Comparison of ENCODE assay signal across 22 cellular contexts in genomic region chr20:16061394-16061793, GRCh38.
"Had no signal": no experiment of that assay in that cellular context is flagged by ENCODE, and none has a peak within 500 bp of the region (broad histone marks: within the 10 kb centered on the region; RNA-seq: fewer than 3 reads in every experiment).

No MANE protein-coding gene starts in this region.

- H3K9me3 ChIP-seq: prostate gland, thoracic aorta had no signal

- H3K4me1 ChIP-seq: prostate gland had no signal

- H3K4me3 ChIP-seq: lung, prostate gland, thoracic aorta had no signal

- H3K27ac ChIP-seq: prostate gland, thoracic aorta, VCaP had no signal

- DNase-seq: activated CD4-positive, alpha-beta T cell treated with anti-CD3 and anti-CD28 coated beads, Interleukin-2, amount 10 ng/mL, durations not matched to agents 24 days and 14 days; activated CD8-positive, alpha-beta memory T cell treated with anti-CD3 and anti-CD28 coated beads, Interleukin-2, amount 10 ng/mL, durations not matched to agents 7 days and 5 days; activated CD8-positive, alpha-beta T cell treated with anti-CD3 and anti-CD28 coated beads for 36 hours; activated effector memory CD4-positive, alpha-beta T cell treated with anti-CD3 and anti-CD28 coated beads, Interleukin-2, amount 50 U/mL, for 16 hours; activated naive CD4-positive, alpha-beta T cell treated with anti-CD3 and anti-CD28 coated beads, Interleukin-2, amount 10 ng/mL, durations not matched to agents 7 days and 5 days; activated naive CD8-positive, alpha-beta T cell treated with anti-CD3 and anti-CD28 coated beads, Interleukin-2, amount 50 U/mL, for 24 hours; activated T-cell treated with anti-CD3 and anti-CD28 coated beads for 4 hours; aorta; effector CD8-positive, alpha-beta T cell; erythroblast; foreskin fibroblast; kidney; naive thymus-derived CD8-positive, alpha-beta T cell; stimulated activated CD4-positive, alpha-beta T cell treated with anti-CD3 and anti-CD28 coated beads, Interleukin-4, amount 100 ng/mL, for 1 hour; stimulated activated naive CD4-positive, alpha-beta T cell treated with Interleukin-2 at 50 U/mL for 16 hours; T-helper 2 cell had no signal

- H3K36me3 ChIP-seq: prostate gland, thoracic aorta had no signal

- ATAC-seq: activated CD4-positive, CD25-positive, alpha-beta regulatory T cell treated with anti-CD3 and anti-CD28 coated beads, Interleukin-2, amount 50 U/mL, for 24 hours; activated CD8-positive, alpha-beta memory T cell treated with anti-CD3 and anti-CD28 coated beads, Interleukin-2, amount 10 ng/mL, durations not matched to agents 7 days and 5 days; activated CD8-positive, alpha-beta T cell treated with anti-CD3 and anti-CD28 coated beads for 36 hours; activated naive CD8-positive, alpha-beta T cell treated with anti-CD3 and anti-CD28 coated beads, Interleukin-2, amount 50 U/mL, for 24 hours; left lobe of liver; naive thymus-derived CD8-positive, alpha-beta T cell had no signal
